12 cellular contexts compared by ENCODE assay signal in genomic region chr6:22043284-22043962, GRCh38.
DNase-seq lines count a peak whose midpoint lies in the region; ATAC-seq and TF ChIP-seq lines count a peak whose summit lies in the region.
"Had no signal": no experiment of that assay in that cellular context is flagged by ENCODE, and none has a peak within 500 bp of the region (broad histone marks: within the 10 kb centered on the region; RNA-seq: fewer than 3 reads in every experiment).

No MANE protein-coding gene starts in this region.

- no peak overlapping the region for H3K4me3 ChIP-seq in DND-41 (ENCODE audit: low read depth in 1 of 2, low read length in 2 of 2)
- H3K4me3 ChIP-seq in gastrocnemius medialis = peak overlapping the region in 3 of 4 donors; percentile 11 to 32 (median 32)
- H3K4me3 ChIP-seq: mucosa of descending colon had no signal

- H3K79me2 ChIP-seq in DND-41 (ENCODE audit: insufficient read depth, low read length) = peaks cover 3% of the 10 kb centered on the region

- TF ChIP-seq POLR2A in gastrocnemius medialis (IDR thresholded peaks at IDR 0.05) = no peak

- H3K36me3 ChIP-seq in DND-41 (ENCODE audit: insufficient read depth, low read length) = peaks cover 11% of the 10 kb centered on the region; the same call in 1 of the 2 replicates
- H3K36me3 ChIP-seq in gastrocnemius medialis = no peaks in the 10 kb centered on the region

- no peaks in the 10 kb centered on the region for H4K20me1 ChIP-seq in DND-41 (ENCODE audit: insufficient read depth, low read length)

- H3K27ac ChIP-seq in DND-41 (ENCODE audit: low read length) (peak overlapping the region; percentile 87), gastrocnemius medialis (peak overlapping the region; percentile 66 to 73 (median 68))

- ATAC-seq in DND-41 (ENCODE audit: insufficient read depth, low read depth) = no peak
- peak; percentile 90 for ATAC-seq in left ventricle myocardium superior
- ATAC-seq in gastrocnemius medialis = peak; percentile 91 to 95
- ATAC-seq in HG02970 (IDR thresholded peaks at IDR 0.05; ENCODE audit: low FRiP score, unreplicated experiment) = no peak
- ATAC-seq in GM18909 (IDR thresholded peaks at IDR 0.05; ENCODE audit: poor library complexity, unreplicated experiment) = no peak
- ATAC-seq in GM21786 (IDR thresholded peaks at IDR 0.05; ENCODE audit: unreplicated experiment) = no peak
- ATAC-seq: esophagus mucosa, mucosa of descending colon had no signal

- in situ Hi-C loops in gastrocnemius medialis (cut with MboI; ENCODE audit: low sequenced_read_pairs in 4 of 4) = no loop called here

- H3K9ac ChIP-seq in DND-41 (ENCODE audit: low read depth, low read length) = peak overlapping the region; percentile 34

- CTCF ChIA-PET in GM10248 (lab: Yijun Ruan, JAX) = interaction anchor here (0.8 to 1.9 kb wide), 7 partner anchors 10 to 45 kb away, joined by 3 to 6 read pairs (median 4); no protein-coding TSS in a partner anchor

- 0 out of 2 replicates have a peak overlapping the region, but pooled peaks have one; percentile 4 for H3K4me2 ChIP-seq in DND-41 (ENCODE audit: insufficient read depth, low read length)

- peaks cover 52% of the 10 kb centered on the region for H3K4me1 ChIP-seq in DND-41 (ENCODE audit: insufficient read depth, low read length)
- H3K4me1 ChIP-seq in gastrocnemius medialis = peaks cover 20 to 26% of the 10 kb centered on the region in 2 donors

- H3K27me3 ChIP-seq in DND-41 (ENCODE audit: insufficient read depth, low read length, poor library complexity) (no peaks in the 10 kb centered on the region), gastrocnemius medialis (no peaks in the 10 kb centered on the region)

- no peak for DNase-seq in DND-41
- peak; percentile 18 for DNase-seq in astrocyte of the hippocampus (ENCODE audit: low read depth, low spot score)
- peak; percentile 46 for DNase-seq in left ventricle myocardium superior
- peak; percentile 44 to 80 for DNase-seq in gastrocnemius medialis
- DNase-seq in GM10248 (ENCODE audit: extremely low spot score) = no peak
- DNase-seq: mucosa of descending colon, NCI-H526 treated with DMSO at 0.1 percent for 48 hours, T-helper 1 cell had no signal

- peaks cover 10% of the 10 kb centered on the region for H3K9me3 ChIP-seq in DND-41 (ENCODE audit: insufficient read depth, low read length, severe bottlenecking)
- H3K9me3 ChIP-seq in gastrocnemius medialis = no peaks in the 10 kb centered on the region
- H3K9me3 ChIP-seq: mucosa of descending colon had no signal

- no peak overlapping the region for H2AFZ ChIP-seq in DND-41 (ENCODE audit: low read depth, low read length)

- intact Hi-C loops in left ventricle myocardium superior (cut with micrococcal nuclease) = no loop called here
- intact Hi-C loops in gastrocnemius medialis (cut with DNase I; ENCODE audit: low total_unique reads) = loop anchor here (2.0 to 5.0 kb wide), 2 partner anchors 89 to 104 kb away; no protein-coding TSS in a partner anchor

- TF ChIP-seq CTCF in DND-41 (IDR thresholded peaks at IDR 0.05; ENCODE audit: borderline replicate concordance, extremely low read depth, low read length, poor library complexity, severe bottlenecking) (no peak), gastrocnemius medialis (IDR thresholded peaks at IDR 0.05 in 4 of 5, conservative IDR thresholded peaks at IDR 0.05 in 1 of 5) (no peak), GM10248 (IDR thresholded peaks at IDR 0.05; ENCODE audit: control extremely low read depth, extremely low read depth, low read depth, missing control alignments) (no peak)

- POLR2A ChIA-PET in GM10248 (lab: Yijun Ruan, JAX) = no interaction called here

Comparison
In these comparisons a context has a peak if more than half of its experiments do, and no peak if none do; other contexts are left out.
1. ATAC-seq: peak in left ventricle myocardium superior (single experiment) and gastrocnemius medialis (2 of 2); none in DND-41 (single experiment), HG02970 (single experiment), GM18909 (single experiment) and GM21786 (single experiment).
2. DNase-seq: peak in astrocyte of the hippocampus (single experiment), left ventricle myocardium superior (single experiment) and gastrocnemius medialis (2 of 2); none in DND-41 (single experiment) and GM10248 (single experiment).
3. H3K4me3 ChIP-seq: peak in gastrocnemius medialis (3 of 4); none in DND-41 (0 of 2).